Comparison of ENCODE assay signal across 8 cellular contexts in genomic region chr19:3243851-3244700, GRCh38. TPM values are rescaled to one million over a fixed set of nuclear protein-coding genes. Genes with fewer than 3 reads are reported as not detected.
DNase-seq lines count a peak whose midpoint lies in the region; ATAC-seq and TF ChIP-seq lines count a peak whose summit lies in the region.

No MANE protein-coding gene starts in this region.

- no peaks in the 10 kb centered on the region for H3F3A ChIP-seq in PC-3 (ENCODE audit: low read length, unreplicated experiment)

- H3K36me3 ChIP-seq in PC-3 (ENCODE audit: low read depth, low read length) (no peaks in the 10 kb centered on the region), left lung (no peaks in the 10 kb centered on the region)

- H3K4me2 ChIP-seq in PC-3 (ENCODE audit: low read length): no peak overlapping the region

- POLR2A ChIA-PET in PC-3 (lab: Charles Lee; ENCODE audit: unreplicated experiment): no interaction called here
- POLR2A ChIA-PET in activated naive CD8-positive, alpha-beta T cell treated with anti-CD3 and anti-CD28 coated beads, Interleukin-2, amount 10 ng/mL, durations not matched to agents 7 days and 5 days (lab: Charles Lee): no interaction called here

- peak; percentile 59 for DNase-seq in GM13976 (ENCODE audit: low spot score)
- peak; percentile 63 for DNase-seq in PC-3
- peak; percentile 68 for DNase-seq in activated naive CD8-positive, alpha-beta T cell treated with anti-CD3 and anti-CD28 coated beads, Interleukin-2, amount 10 ng/mL, durations not matched to agents 7 days and 5 days
- DNase-seq in left lung: no peak
- no peak for DNase-seq in NCI-H526 treated with DMSO at 0.1 percent for 48 hours (lab: John Stamatoyannopoulos, UW)
- no peak for DNase-seq in GM19240 (ENCODE audit: insufficient read length, low spot score)

- H3K9ac ChIP-seq in PC-3 (ENCODE audit: low read length): no peak overlapping the region

- no peaks in the 10 kb centered on the region for H3K27me3 Mint-ChIP-seq in activated naive CD8-positive, alpha-beta T cell treated with anti-CD3 and anti-CD28 coated beads, Interleukin-2, amount 10 ng/mL, durations not matched to agents 7 days and 5 days

- no peak overlapping the region for H3K27ac Mint-ChIP-seq in activated naive CD8-positive, alpha-beta T cell treated with anti-CD3 and anti-CD28 coated beads, Interleukin-2, amount 10 ng/mL, durations not matched to agents 7 days and 5 days

- no peaks in the 10 kb centered on the region for H3K9me2 ChIP-seq in PC-3 (replicated peaks; ENCODE audit: low read length)

- no peak overlapping the region for H2AFZ ChIP-seq in PC-3 (ENCODE audit: low read length)

- H3K27ac ChIP-seq in PC-3 (ENCODE audit: low read length) (no peak overlapping the region), left lung (no peak overlapping the region)

- no TSS peak for BruUV-seq in PC-3 (replicated peaks; lab: Mats Ljungman, UMichigan)

- intact Hi-C loops in PC-3 (cut with micrococcal nuclease) (no loop called here), left lung (cut with DNase I) (no loop called here)

- H3K4me3 Mint-ChIP-seq in activated naive CD8-positive, alpha-beta T cell treated with anti-CD3 and anti-CD28 coated beads, Interleukin-2, amount 10 ng/mL, durations not matched to agents 7 days and 5 days: no peak overlapping the region

- H3K9me3 ChIP-seq in PC-3 (ENCODE audit: low read length) (no peaks in the 10 kb centered on the region), left lung (no peaks in the 10 kb centered on the region)

- no peaks in the 10 kb centered on the region for H3K79me2 ChIP-seq in PC-3 (ENCODE audit: low read length)

- no peaks in the 10 kb centered on the region for H3K36me3 Mint-ChIP-seq in activated naive CD8-positive, alpha-beta T cell treated with anti-CD3 and anti-CD28 coated beads, Interleukin-2, amount 10 ng/mL, durations not matched to agents 7 days and 5 days

- no peaks in the 10 kb centered on the region for H3K4me1 Mint-ChIP-seq in activated naive CD8-positive, alpha-beta T cell treated with anti-CD3 and anti-CD28 coated beads, Interleukin-2, amount 10 ng/mL, durations not matched to agents 7 days and 5 days

- H3K27me3 ChIP-seq in PC-3 (ENCODE audit: low read length) (no peaks in the 10 kb centered on the region), left lung (peaks cover 0 to 22% of the 10 kb centered on the region in 2 donors)

- ATAC-seq in PC-3 (peak; percentile 18; the same call in 1 of the 2 replicates), left lung (peak; percentile 68), HG02840 (IDR thresholded peaks at IDR 0.05; ENCODE audit: low FRiP score, unreplicated experiment) (no peak), HG02610 (IDR thresholded peaks at IDR 0.05; ENCODE audit: unreplicated experiment) (no peak)
- no peak for ATAC-seq in activated naive CD8-positive, alpha-beta T cell treated with anti-CD3 and anti-CD28 coated beads, Interleukin-2, amount 10 ng/mL, durations not matched to agents 7 days and 5 days (ENCODE audit: low read depth)

- H4K20me1 ChIP-seq in PC-3 (ENCODE audit: low read length): no peaks in the 10 kb centered on the region

- in situ Hi-C loops in GM13976 (cut with MboI; ENCODE audit: low sequenced_read_pairs, unreplicated experiment): no loop called here

- H3K9me3 Mint-ChIP-seq in activated naive CD8-positive, alpha-beta T cell treated with anti-CD3 and anti-CD28 coated beads, Interleukin-2, amount 10 ng/mL, durations not matched to agents 7 days and 5 days: no peaks in the 10 kb centered on the region

- CTCF ChIA-PET in PC-3 (lab: Charles Lee): no interaction called here

- H3K4me1 ChIP-seq in PC-3 (ENCODE audit: insufficient read depth, low read length): no peaks in the 10 kb centered on the region
- H3K4me1 ChIP-seq in left lung: no peaks in the 10 kb centered on the region

- TF ChIP-seq CTCF in GM13976 (IDR thresholded peaks at IDR 0.05; ENCODE audit: borderline replicate concordance, control extremely low read depth, extremely low read depth, insufficient read depth, missing control alignments) (no peak), PC-3 (conservative IDR thresholded peaks at IDR 0.05; ENCODE audit: low read depth, low read length) (no peak), left lung (IDR thresholded peaks at IDR 0.05) (no peak)

- H3K4me3 ChIP-seq in PC-3 (ENCODE audit: low read length) (no peak overlapping the region), left lung (no peak overlapping the region)

RNA-seq across cellular contexts. Expression of gene CELF5, which starts 19.6 kb away (rescaled TPM):
- total RNA-seq in PC-3 (2014; rRNA removed) (0.44 and 0.75 TPM in 2 replicates), left lung (under 1 TPM in 1 of 2 donors, not detected in 1; 0.38 TPM)
- under 1 TPM in 1 of 2 experiments, not detected in 1; 0.14 TPM for total RNA-seq in activated naive CD8-positive, alpha-beta T cell treated with anti-CD3 and anti-CD28 coated beads, Interleukin-2, amount 10 ng/mL, durations not matched to agents 7 days and 5 days

RNA-seq across cellular contexts. Expression of gene NCLN, which starts 58.3 kb away (rescaled TPM):
- total RNA-seq in PC-3 (2014; rRNA removed) (74.7 and 132 TPM in 2 replicates), left lung (100 to 1,000 TPM in 1 of 2 donors, 10 to 100 TPM in 1; 67.7 to 121 TPM)
- total RNA-seq in activated naive CD8-positive, alpha-beta T cell treated with anti-CD3 and anti-CD28 coated beads, Interleukin-2, amount 10 ng/mL, durations not matched to agents 7 days and 5 days: 10 to 100 TPM; 51.1 to 53.8 TPM

Comparison
In these comparisons a context has a peak if more than half of its experiments do, and no peak if none do; other contexts are left out.
1. DNase-seq: peak in GM13976 (single experiment), PC-3 (single experiment) and activated naive CD8-positive, alpha-beta T cell treated with anti-CD3 and anti-CD28 coated beads, Interleukin-2, amount 10 ng/mL, durations not matched to agents 7 days and 5 days (single experiment); none in left lung (0 of 2), NCI-H526 treated with DMSO at 0.1 percent for 48 hours (single experiment) and GM19240 (single experiment).
2. ATAC-seq: peak in PC-3 (single experiment) and left lung (single experiment); none in activated naive CD8-positive, alpha-beta T cell treated with anti-CD3 and anti-CD28 coated beads, Interleukin-2, amount 10 ng/mL, durations not matched to agents 7 days and 5 days (single experiment), HG02840 (single experiment) and HG02610 (single experiment).